19 cellular contexts compared by ENCODE assay signal in the genomic region with DNA sequence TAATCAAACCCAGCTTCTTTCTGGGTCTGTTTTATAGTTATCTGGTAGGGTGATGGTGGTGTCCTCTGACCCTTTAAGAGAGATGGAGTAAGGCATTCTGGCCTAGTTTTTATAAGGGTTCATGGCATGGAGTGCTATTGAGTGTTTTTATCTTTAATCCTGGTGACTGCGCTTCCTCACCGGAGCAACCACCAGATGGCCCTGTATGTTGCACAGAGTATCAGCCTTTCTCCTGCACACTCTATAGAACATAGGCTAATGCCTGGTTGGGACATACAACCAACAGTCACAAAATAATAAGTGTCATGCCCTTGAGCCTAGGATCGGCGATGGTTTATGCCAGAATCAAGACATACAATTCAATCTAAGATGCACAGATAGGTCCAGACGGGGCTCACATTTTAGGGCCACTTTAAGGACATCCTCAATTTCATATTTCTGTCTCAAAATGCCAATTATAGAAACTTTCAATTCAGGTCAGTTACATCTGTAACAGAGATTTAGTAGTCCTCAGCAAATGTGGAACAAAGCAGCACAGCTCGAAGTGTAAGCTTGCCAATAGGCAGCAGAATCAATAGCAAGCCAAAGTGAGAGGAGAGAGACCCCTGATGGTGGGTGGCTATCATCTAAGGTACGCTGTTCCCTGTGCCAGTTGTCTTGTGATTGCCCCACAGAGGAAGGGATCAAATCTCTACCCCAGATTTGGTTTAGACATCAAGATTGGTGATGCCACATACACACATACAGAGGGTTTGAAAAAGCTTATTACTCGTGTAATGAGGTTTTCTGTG. TPM values are rescaled to one million over a fixed set of nuclear protein-coding genes. Genes with fewer than 3 reads are reported as not detected.
DNase-seq lines count a peak whose midpoint lies in the region; ATAC-seq, FAIRE-seq and TF ChIP-seq lines count a peak whose summit lies in the region.
"Had no signal": no experiment of that assay in that cellular context is flagged by ENCODE, and none has a peak within 500 bp of the region (broad histone marks: within the 10 kb centered on the region; RNA-seq: fewer than 3 reads in every experiment).

No MANE protein-coding gene starts in this region.

- no peak overlapping the region for H2BK15ac ChIP-seq in H9 (ENCODE audit: low read depth, low read length)

- H3K79me2 ChIP-seq in H9 (ENCODE audit: insufficient read depth, low read length) (no peaks in the 10 kb centered on the region), keratinocyte (ENCODE audit: control insufficient read depth, insufficient read depth, low read length) (no peaks in the 10 kb centered on the region)

- ATAC-seq in HG03280 (IDR thresholded peaks at IDR 0.05; ENCODE audit: unreplicated experiment), result no peak
- no peak for ATAC-seq in GM19467 (IDR thresholded peaks at IDR 0.05; ENCODE audit: unreplicated experiment)
- ATAC-seq: activated naive CD4-positive, alpha-beta T cell treated with anti-CD3 and anti-CD28 coated beads, Interleukin-2, amount 50 U/mL, for 72 hours; left ventricle myocardium superior had no signal

- H2BK5ac ChIP-seq in H9 (ENCODE audit: insufficient read length, low read length), result no peak overlapping the region

- H2AK5ac ChIP-seq in H9 (ENCODE audit: insufficient read length, low read length), result no peak overlapping the region

- no peak overlapping the region for H4K91ac ChIP-seq in H9 (ENCODE audit: insufficient read length, low read depth, low read length)

- no peak overlapping the region for H4K8ac ChIP-seq in H9 (replicated peaks; ENCODE audit: insufficient read length, low read depth, low read length)

- FAIRE-seq in keratinocyte (lab: Jason Lieb, UNC), result no peak
- FAIRE-seq: bronchial epithelial cell had no signal

- WGBS in H9 (ENCODE audit: extremely low coverage, insufficient read length, low lambda C conversion rate), result no CpG with 5 or more reads among the region's 8 CpGs

- POLR2A ChIA-PET in BJ (lab: Charles Lee), result no interaction called here

- H3K9me3 Mint-ChIP-seq in H9, result peaks cover 4 to 10% of the 10 kb centered on the region in 2 experiments
- H3K9me3 Mint-ChIP-seq: activated naive CD4-positive, alpha-beta T cell treated with anti-CD3 and anti-CD28 coated beads, Interleukin-2, amount 50 U/mL, for 72 hours had no signal

- dilution Hi-C loops in keratinocyte (cut with MboI; ENCODE audit: extremely low pct_ligation_motif_present, low sequenced_read_pairs), result loop anchor here (25.0 kb wide), 1 partner anchor 99 kb away; no protein-coding TSS in a partner anchor

- H3K36me3 Mint-ChIP-seq in H9 (ENCODE audit: insufficient read depth in 1 of 3, low read depth in 3 of 3), result no peaks in the 10 kb centered on the region
- H3K36me3 Mint-ChIP-seq: activated naive CD4-positive, alpha-beta T cell treated with anti-CD3 and anti-CD28 coated beads, Interleukin-2, amount 50 U/mL, for 72 hours had no signal

- no peak for DNase-seq in BJ (ENCODE audit: low read depth)
- DNase-seq in H9, result no peak
- peak; percentile 58 for DNase-seq in SK-MEL-5 (ENCODE audit: low read depth, low spot score)
- DNase-seq in keratinocyte (ENCODE audit: low read depth, low spot score), result no peak
- no peak for DNase-seq in NCI-H774 (lab: John Stamatoyannopoulos, UW)
- no peak for DNase-seq in dermis blood vessel endothelial cell
- DNase-seq: activated CD4-positive, alpha-beta T cell treated with anti-CD3 and anti-CD28 coated beads for 48 hours; DMS79 treated with DMSO at 0.1 percent for 48 hours; effector CD4-positive, alpha-beta T cell; left ventricle myocardium superior; NCI-H2029 treated with DMSO at 0.1 percent for 48 hours; SIG-M5; T1000 had no signal

- no peaks in the 10 kb centered on the region for H3K9me1 ChIP-seq in keratinocyte (ENCODE audit: control insufficient read depth, extremely low read depth, insufficient read depth, low read length)

- H3K4me3 ChIP-seq in BJ (ENCODE audit: low read depth, low read length) (no peak overlapping the region), keratinocyte (ENCODE audit: control insufficient read depth in 2 of 3, extremely low read depth in 1 of 3, insufficient read depth in 2 of 3, low read depth in 1 of 3, low read length in 3 of 3) (no peak overlapping the region)
- H3K4me3 ChIP-seq: BLaER1 treated with 17β-estradiol and CSF1 and Interleukin-3, amounts not matched to agents 10 nM and 100 nM had no signal

- H2AFZ ChIP-seq in H9 (ENCODE audit: low read length) (no peak overlapping the region), keratinocyte (ENCODE audit: control insufficient read depth, low read length) (no peak overlapping the region)

- H3K27me3 Mint-ChIP-seq in H9 (ENCODE audit: low read depth), result peaks cover 85% of the 10 kb centered on the region

- H3K18ac ChIP-seq in H9 (ENCODE audit: insufficient read length, low read depth, low read length), result no peak overlapping the region

- no peak overlapping the region for H3K4me2 ChIP-seq in H9 (ENCODE audit: insufficient read depth, insufficient read length, low read length)
- no peak overlapping the region for H3K4me2 ChIP-seq in keratinocyte (ENCODE audit: control insufficient read depth, extremely low read depth, insufficient read depth, low read depth, low read length)
- H3K4me2 ChIP-seq: BLaER1 treated with 17β-estradiol and CSF1 and Interleukin-3, amounts not matched to agents 10 nM and 100 nM had no signal

- H2BK120ac ChIP-seq in H9 (ENCODE audit: low read depth, low read length, poor library complexity, severe bottlenecking), result no peak overlapping the region

- H2BK12ac ChIP-seq in H9 (ENCODE audit: insufficient read length, low read depth, low read length), result no peak overlapping the region

- H3K9ac ChIP-seq in H9 (ENCODE audit: extremely low read depth, insufficient read length, low read length) (no peak overlapping the region), keratinocyte (ENCODE audit: control insufficient read depth, extremely low read depth, insufficient read depth, low read length) (no peak overlapping the region)
- H3K9ac ChIP-seq: BLaER1 treated with 17β-estradiol and CSF1 and Interleukin-3, amounts not matched to agents 10 nM and 100 nM had no signal

- H3K36me3 ChIP-seq in BJ (ENCODE audit: control insufficient read depth, insufficient read depth, low read length) (no peaks in the 10 kb centered on the region), keratinocyte (ENCODE audit: control insufficient read depth in 2 of 2, extremely low read depth in 1 of 2, insufficient read depth in 2 of 2, low read length in 2 of 2) (no peaks in the 10 kb centered on the region)
- H3K36me3 ChIP-seq: BLaER1 treated with 17β-estradiol and CSF1 and Interleukin-3, amounts not matched to agents 10 nM and 100 nM had no signal

- no peak overlapping the region for H3K56ac ChIP-seq in H9 (ENCODE audit: insufficient read length, low read depth, low read length)

- H3K4ac ChIP-seq in H9 (ENCODE audit: low read depth, low read length), result no peak overlapping the region

- H3K27ac Mint-ChIP-seq in H9, result no peak overlapping the region; a peak in 1 of 7 replicates
- H3K27ac Mint-ChIP-seq: activated naive CD4-positive, alpha-beta T cell treated with anti-CD3 and anti-CD28 coated beads, Interleukin-2, amount 50 U/mL, for 72 hours had no signal

- TF ChIP-seq CTCF in BJ (IDR thresholded peaks at IDR 0.05; ENCODE audit: insufficient read depth, low read depth, low read length) (0 out of 2 replicates have a peak, but pooled peaks have one; percentile 9), H9 (conservative IDR thresholded peaks at IDR 0.05) (peak; percentile 32; the same call in 2 of the 3 replicates), keratinocyte (optimal IDR thresholded peaks at IDR 0.05 in 1 of 3, IDR thresholded peaks at IDR 0.05 in 1 of 3, conservative IDR thresholded peaks at IDR 0.05 in 1 of 3; ENCODE audit: extremely low read depth in 1 of 3, insufficient read depth in 2 of 3, low read length in 3 of 3) (peak in 2 of 3 experiments; percentile 15 to 36)

- H4K20me1 ChIP-seq in H9 (ENCODE audit: control insufficient read depth, insufficient read depth, insufficient read length) (no peaks in the 10 kb centered on the region), keratinocyte (ENCODE audit: control insufficient read depth, extremely low read depth, insufficient read depth, low read length) (no peaks in the 10 kb centered on the region)
- H4K20me1 ChIP-seq: BLaER1 treated with 17β-estradiol and CSF1 and Interleukin-3, amounts not matched to agents 10 nM and 100 nM had no signal

- no peak overlapping the region for H2BK20ac ChIP-seq in H9 (ENCODE audit: low read depth, low read length, poor library complexity, severe bottlenecking)

- CTCF ChIA-PET in BJ (lab: Yijun Ruan, JAX), result interaction anchor here (1.4 to 2.2 kb wide), 3 partner anchors 8 to 216 kb away, joined by 6 to 10 read pairs (median 6); no protein-coding TSS in a partner anchor

- H3K4me1 ChIP-seq in H9 (ENCODE audit: insufficient read depth, low read length) (no peaks in the 10 kb centered on the region), keratinocyte (ENCODE audit: control insufficient read depth, extremely low read depth, insufficient read depth, low read length) (no peaks in the 10 kb centered on the region)
- H3K4me1 ChIP-seq: BLaER1 treated with 17β-estradiol and CSF1 and Interleukin-3, amounts not matched to agents 10 nM and 100 nM had no signal

- H3K27ac ChIP-seq in H9 (ENCODE audit: insufficient read length, low read depth, low read length) (no peak overlapping the region), keratinocyte (ENCODE audit: control insufficient read depth, insufficient read depth, low read length) (no peak overlapping the region)
- H3K27ac ChIP-seq: BLaER1 treated with 17β-estradiol and CSF1 and Interleukin-3, amounts not matched to agents 10 nM and 100 nM had no signal

- H3K4me3 Mint-ChIP-seq in H9, result no peak overlapping the region

- H3K23ac ChIP-seq in H9 (ENCODE audit: insufficient read length, low read depth, low read length), result no peak overlapping the region

- no peak overlapping the region for H3K14ac ChIP-seq in H9 (ENCODE audit: insufficient read depth, low read length)

- H3K23me2 ChIP-seq in H9 (ENCODE audit: insufficient read length, low read depth, low read length, poor library complexity, severe bottlenecking), result no peaks in the 10 kb centered on the region

- H3K4me1 Mint-ChIP-seq in H9, result no peaks in the 10 kb centered on the region

- no peaks in the 10 kb centered on the region for H3K79me1 ChIP-seq in H9 (ENCODE audit: insufficient read depth, low read depth, low read length, poor library complexity, severe bottlenecking)

- no peak overlapping the region for H3T11ph ChIP-seq in H9 (ENCODE audit: low read length)

- H3K9me3 ChIP-seq in H9 (ENCODE audit: control insufficient read depth, low read depth, low read length) (no peaks in the 10 kb centered on the region), keratinocyte (ENCODE audit: control insufficient read depth, low read depth, low read length) (no peaks in the 10 kb centered on the region)
- H3K9me3 ChIP-seq: BLaER1 treated with 17β-estradiol and CSF1 and Interleukin-3, amounts not matched to agents 10 nM and 100 nM had no signal

- H4K5ac ChIP-seq in H9 (ENCODE audit: insufficient read length, low read depth, low read length), result no peak overlapping the region

- in situ Hi-C loops in SK-MEL-5 (cut with HindIII; ENCODE audit: low pct_unique_long_range_greater_than_20kb, low sequenced_read_pairs), result no loop called here

- H3K27me3 ChIP-seq in BJ (ENCODE audit: control insufficient read depth, insufficient read depth, low read length), result peaks cover 11% of the 10 kb centered on the region
- H3K27me3 ChIP-seq in H9 (ENCODE audit: insufficient read depth, low read length), result no peaks in the 10 kb centered on the region; the same call in 1 of the 2 replicates
- peaks cover 8% of the 10 kb centered on the region for H3K27me3 ChIP-seq in keratinocyte (ENCODE audit: control insufficient read depth, extremely low read depth, insufficient read depth, low read length)

RNA-seq across cellular contexts. Expression of gene HOXB9, which starts 37.2 kb away (rescaled TPM):
- polyA plus RNA-seq in BJ (2011; rRNA removed) (not detected in 2 replicates), keratinocyte (0.03 TPM in 1 of 3 replicates, not detected in the others)
- not detected in 2 replicates for polyA minus RNA-seq in BJ (2011; rRNA and poly(A)+ RNA removed)
- total RNA-seq in H9 (2021) (not detected in 2 replicates), dermis blood vessel endothelial cell (0.47 and 1.0 TPM in 2 replicates)
- total RNA-seq in SK-MEL-5 (2014; rRNA removed; shearing (Covaris generic)), result 2.2 and 3.3 TPM in 2 replicates
- polyA plus RNA-seq in SK-MEL-5 (2015; cell fraction: cytosol; rRNA removed), result 6.2 and 7.0 TPM in 2 replicates
- 2.2 and 7.6 TPM in 2 replicates for polyA plus RNA-seq in SK-MEL-5 (2015; cell fraction: nucleus; rRNA removed)
- polyA plus RNA-seq in keratinocyte (2011; ENCODE audit: low read depth), result not detected
- polyA plus RNA-seq in keratinocyte (2011; cell fraction: cytosol; rRNA removed), result not detected in 2 replicates
- polyA plus RNA-seq in keratinocyte (2011; cell fraction: nucleus; rRNA removed), result 0.05 TPM in 1 of 2 replicates, not detected in the other
- polyA plus RNA-seq in keratinocyte (2012; ENCODE audit: low replicate concordance), result not detected in 2 replicates
- not detected in 3 replicates for polyA minus RNA-seq in keratinocyte
- not detected for polyA minus RNA-seq in keratinocyte (2011; cell fraction: cytosol; rRNA and poly(A)+ RNA removed)
- not detected in 2 replicates for polyA minus RNA-seq in keratinocyte (2011; cell fraction: nucleus; rRNA and poly(A)+ RNA removed)
- total RNA-seq: bronchial epithelial cell, left ventricle myocardium superior had no signal

RNA-seq across cellular contexts. Expression of gene HOXB8, which starts 48.2 kb away (rescaled TPM):
- polyA plus RNA-seq in BJ (2011; rRNA removed) (not detected in 2 replicates), keratinocyte (not detected in 3 replicates)
- not detected in 2 replicates for polyA minus RNA-seq in BJ (2011; rRNA and poly(A)+ RNA removed)
- total RNA-seq in H9 (2021) (not detected in 2 replicates), dermis blood vessel endothelial cell (1.2 and 4.1 TPM in 2 replicates)
- total RNA-seq in SK-MEL-5 (2014; rRNA removed; shearing (Covaris generic)), result 0.69 and 1.6 TPM in 2 replicates
- polyA plus RNA-seq in SK-MEL-5 (2015; cell fraction: cytosol; rRNA removed), result 1.9 and 2.1 TPM in 2 replicates
- polyA plus RNA-seq in SK-MEL-5 (2015; cell fraction: nucleus; rRNA removed), result 5.4 and 6.5 TPM in 2 replicates
- polyA plus RNA-seq in keratinocyte (2011; ENCODE audit: low read depth), result not detected
- not detected in 2 replicates for polyA plus RNA-seq in keratinocyte (2011; cell fraction: cytosol; rRNA removed)
- not detected in 2 replicates for polyA plus RNA-seq in keratinocyte (2011; cell fraction: nucleus; rRNA removed)
- polyA plus RNA-seq in keratinocyte (2012; ENCODE audit: low replicate concordance), result not detected in 2 replicates
- polyA minus RNA-seq in keratinocyte, result not detected in 3 replicates
- not detected for polyA minus RNA-seq in keratinocyte (2011; cell fraction: cytosol; rRNA and poly(A)+ RNA removed)
- polyA minus RNA-seq in keratinocyte (2011; cell fraction: nucleus; rRNA and poly(A)+ RNA removed), result not detected in 2 replicates
- total RNA-seq: activated naive CD4-positive, alpha-beta T cell treated with anti-CD3 and anti-CD28 coated beads, Interleukin-2, amount 50 U/mL, for 72 hours; bronchial epithelial cell; left ventricle myocardium superior had no signal

RNA-seq across cellular contexts. Expression of gene HOXB7, which starts 52.5 kb away (rescaled TPM):
- polyA plus RNA-seq in BJ (2011; rRNA removed), result not detected in 2 replicates
- not detected in 2 replicates for polyA minus RNA-seq in BJ (2011; rRNA and poly(A)+ RNA removed)
- not detected in 2 replicates for total RNA-seq in H9 (2021)
- total RNA-seq in SK-MEL-5 (2014; rRNA removed; shearing (Covaris generic)), result 8.9 and 12.1 TPM in 2 replicates
- 14.4 and 14.6 TPM in 2 replicates for polyA plus RNA-seq in SK-MEL-5 (2015; cell fraction: cytosol; rRNA removed)
- polyA plus RNA-seq in SK-MEL-5 (2015; cell fraction: nucleus; rRNA removed), result 2.2 and 4.1 TPM in 2 replicates
- 0.68 to 1.2 TPM (median 1.0 TPM) in 3 replicates for polyA plus RNA-seq in keratinocyte
- 0.74 TPM for polyA plus RNA-seq in keratinocyte (2011; ENCODE audit: low read depth)
- 1.3 TPM in 2 replicates for polyA plus RNA-seq in keratinocyte (2011; cell fraction: cytosol; rRNA removed)
- 0.47 and 0.53 TPM in 2 replicates for polyA plus RNA-seq in keratinocyte (2011; cell fraction: nucleus; rRNA removed)
- polyA plus RNA-seq in keratinocyte (2012; ENCODE audit: low replicate concordance), result 0.47 and 2.1 TPM in 2 replicates
- polyA minus RNA-seq in keratinocyte, result 0.32 to 0.33 TPM in 2 of 3 replicates, not detected in the other
- 2.3 TPM for polyA minus RNA-seq in keratinocyte (2011; cell fraction: cytosol; rRNA and poly(A)+ RNA removed)
- polyA minus RNA-seq in keratinocyte (2011; cell fraction: nucleus; rRNA and poly(A)+ RNA removed), result 0.53 TPM in 1 of 2 replicates, not detected in the other
- total RNA-seq in dermis blood vessel endothelial cell, result 9.9 and 11.4 TPM in 2 replicates
- total RNA-seq: bronchial epithelial cell had no signal

RNA-seq across cellular contexts. Expression of gene HOXB6, which starts 58.5 kb away (rescaled TPM):
- not detected in 2 replicates for polyA plus RNA-seq in BJ (2011; rRNA removed)
- not detected in 2 replicates for polyA minus RNA-seq in BJ (2011; rRNA and poly(A)+ RNA removed)
- not detected in 2 replicates for total RNA-seq in H9 (2021)
- 2.8 and 5.2 TPM in 2 replicates for total RNA-seq in SK-MEL-5 (2014; rRNA removed; shearing (Covaris generic))
- polyA plus RNA-seq in SK-MEL-5 (2015; cell fraction: cytosol; rRNA removed), result 3.3 and 4.1 TPM in 2 replicates
- 40.5 and 55.6 TPM in 2 replicates for polyA plus RNA-seq in SK-MEL-5 (2015; cell fraction: nucleus; rRNA removed)
- 0.62 to 0.77 TPM (median 0.68 TPM) in 3 replicates for polyA plus RNA-seq in keratinocyte
- not detected for polyA plus RNA-seq in keratinocyte (2011; ENCODE audit: low read depth)
- 0.60 and 1.3 TPM in 2 replicates for polyA plus RNA-seq in keratinocyte (2011; cell fraction: cytosol; rRNA removed)
- polyA plus RNA-seq in keratinocyte (2011; cell fraction: nucleus; rRNA removed), result 0.99 and 1.5 TPM in 2 replicates
- 0.10 and 0.93 TPM in 2 replicates for polyA plus RNA-seq in keratinocyte (2012; ENCODE audit: low replicate concordance)
- 0.45 to 2.5 TPM (median 0.46 TPM) in 3 replicates for polyA minus RNA-seq in keratinocyte
- polyA minus RNA-seq in keratinocyte (2011; cell fraction: cytosol; rRNA and poly(A)+ RNA removed), result 1.3 TPM
- polyA minus RNA-seq in keratinocyte (2011; cell fraction: nucleus; rRNA and poly(A)+ RNA removed), result not detected in 2 replicates
- total RNA-seq in dermis blood vessel endothelial cell, result 7.5 and 11.9 TPM in 2 replicates
- total RNA-seq: bronchial epithelial cell had no signal

RNA-seq across cellular contexts. Expression of gene PRAC1, which starts 59.0 kb away (rescaled TPM):
- polyA plus RNA-seq in BJ (2011; rRNA removed), result not detected in 2 replicates
- not detected in 2 replicates for polyA minus RNA-seq in BJ (2011; rRNA and poly(A)+ RNA removed)
- total RNA-seq in H9 (2021), result not detected in 2 replicates
- total RNA-seq in SK-MEL-5 (2014; rRNA removed; shearing (Covaris generic)), result not detected in 2 replicates
- not detected in 2 replicates for polyA plus RNA-seq in SK-MEL-5 (2015; cell fraction: cytosol; rRNA removed)
- polyA plus RNA-seq in SK-MEL-5 (2015; cell fraction: nucleus; rRNA removed), result not detected in 2 replicates
- polyA plus RNA-seq in keratinocyte, result not detected in 3 replicates
- not detected for polyA plus RNA-seq in keratinocyte (2011; ENCODE audit: low read depth)
- not detected in 2 replicates for polyA plus RNA-seq in keratinocyte (2011; cell fraction: cytosol; rRNA removed)
- not detected in 2 replicates for polyA plus RNA-seq in keratinocyte (2011; cell fraction: nucleus; rRNA removed)
- not detected in 2 replicates for polyA plus RNA-seq in keratinocyte (2012; ENCODE audit: low replicate concordance)
- not detected in 3 replicates for polyA minus RNA-seq in keratinocyte
- polyA minus RNA-seq in keratinocyte (2011; cell fraction: cytosol; rRNA and poly(A)+ RNA removed), result not detected
- not detected in 2 replicates for polyA minus RNA-seq in keratinocyte (2011; cell fraction: nucleus; rRNA and poly(A)+ RNA removed)
- total RNA-seq in dermis blood vessel endothelial cell, result not detected in 2 replicates
- total RNA-seq: activated naive CD4-positive, alpha-beta T cell treated with anti-CD3 and anti-CD28 coated beads, Interleukin-2, amount 50 U/mL, for 72 hours; bronchial epithelial cell; left ventricle myocardium superior; myocyte had no signal
